35 cellular contexts compared by ENCODE assay signal in the genomic region with DNA sequence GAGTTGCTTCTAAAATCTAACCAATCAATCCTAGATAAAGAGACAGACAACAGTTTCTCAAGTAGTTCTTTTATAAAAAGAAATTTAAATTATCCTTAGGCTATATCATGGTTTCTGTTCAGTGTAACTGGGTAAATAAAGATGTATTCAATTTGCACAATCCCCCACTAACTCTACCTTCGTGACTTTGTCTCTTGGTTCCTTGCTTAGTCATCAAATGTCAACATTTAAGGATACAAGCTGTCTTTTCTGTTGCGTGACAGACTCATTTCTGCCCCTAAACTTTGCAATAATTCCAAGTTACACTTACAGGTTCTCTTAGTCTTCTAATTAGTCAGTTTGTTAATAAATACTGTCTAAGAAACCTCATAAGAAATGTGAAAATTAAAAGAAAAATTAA.
"Had no signal": no experiment of that assay in that cellular context is flagged by ENCODE, and none has a peak within 500 bp of the region (broad histone marks: within the 10 kb centered on the region; RNA-seq: fewer than 3 reads in every experiment).

No MANE protein-coding gene starts in this region.

- ATAC-seq: activated CD8-positive, alpha-beta memory T cell treated with anti-CD3 and anti-CD28 coated beads, Interleukin-2, amount 10 ng/mL, durations not matched to agents 7 days and 5 days; Right ventricle myocardium inferior; SK-N-SH treated with all-trans-retinoic acid at 6 μM for 48 hours had no signal

- H3K4me1 ChIP-seq: Peyer's patch had no signal

- H3K4me3 ChIP-seq: cardiac muscle cell, Peyer's patch had no signal

- H3K4me2 ChIP-seq: KMS-11 had no signal

- H3K27ac ChIP-seq: brain microvascular endothelial cell, cardiac muscle cell, KMS-11, Peyer's patch, RWPE1, WERI-Rb-1 had no signal

- H3K9me3 ChIP-seq: Peyer's patch had no signal

- H3K9ac ChIP-seq: KMS-11 had no signal

- DNase-seq: activated CD4-positive, alpha-beta memory T cell treated with anti-CD3 and anti-CD28 coated beads, Interleukin-2, amount 10 ng/mL, durations not matched to agents 7 days and 5 days; activated CD4-positive, alpha-beta T cell treated with anti-CD3 and anti-CD28 coated beads for 1 hour; activated CD4-positive, alpha-beta T cell treated with anti-CD3 and anti-CD28 coated beads for 48 hours; activated CD4-positive, CD25-positive, alpha-beta regulatory T cell; activated CD8-positive, alpha-beta memory T cell treated with anti-CD3 and anti-CD28 coated beads for 24 hours; activated CD8-positive, alpha-beta memory T cell treated with anti-CD3 and anti-CD28 coated beads, Interleukin-2, amount 10 ng/mL, durations not matched to agents 7 days and 5 days; activated CD8-positive, alpha-beta memory T cell treated with anti-CD3 and anti-CD28 coated beads, Interleukin-2, amount 50 U/mL, for 48 hours; activated effector memory CD4-positive, alpha-beta T cell treated with Interleukin-2 at 50 U/mL for 16 hours; activated naive CD4-positive, alpha-beta T cell; activated naive CD4-positive, alpha-beta T cell treated with anti-CD3 and anti-CD28 coated beads, Interleukin-2, amount 50 U/mL, for 16 hours; activated naive CD8-positive, alpha-beta T cell treated with anti-CD3 and anti-CD28 coated beads for 36 hours; activated T-cell treated with anti-CD3 and anti-CD28 coated beads, Interleukin-2, amount 50 U/mL, for 48 hours; amniotic stem cell; aorta; brain microvascular endothelial cell; NCI-H1105 treated with DMSO at 0.1 percent for 48 hours; NCI-H1436; NCI-H1694; NCI-H1930; NCI-H2081 treated with DMSO at 0.1 percent for 48 hours; NCI-H226; NCI-H446 treated with DMSO at 0.1 percent for 48 hours; NCI-H524; NCI-H69; Peyer's patch; SIG-M5; SW 1271; T-helper 1 cell; T1000; WERI-Rb-1 had no signal

- H3K27me3 ChIP-seq: brain microvascular endothelial cell, cardiac muscle cell, Peyer's patch had no signal

- H3K36me3 ChIP-seq: brain microvascular endothelial cell had no signal
